1 cellular context compared by ENCODE assay signal in genomic region chrY:19743331-19743730, GRCh38.
TF ChIP-seq lines count a peak whose summit lies in the region.

No MANE protein-coding gene starts in this region.

TF ChIP-seq in HepG2, 621 proteins besides CTCF, POLR2A, EP300 and RAD21:
- TF ChIP-seq ZSCAN30 (CRISPR knock-in tag; IDR thresholded peaks at IDR 0.05): no peak
- no peak for TF ChIP-seq ZNF562 (CRISPR knock-in tag; IDR thresholded peaks at IDR 0.05; ENCODE audit: borderline replicate concordance)
- no peak for TF ChIP-seq ZNF687 (CRISPR knock-in tag; IDR thresholded peaks at IDR 0.05)
- no peak for TF ChIP-seq YEATS2 (CRISPR knock-in tag; IDR thresholded peaks at IDR 0.05; ENCODE audit: borderline replicate concordance)
- TF ChIP-seq TBX3 (IDR thresholded peaks at IDR 0.05; ENCODE audit: borderline replicate concordance): no peak
- no peak for TF ChIP-seq KLF11 (CRISPR knock-in tag; IDR thresholded peaks at IDR 0.05)
- TF ChIP-seq, protein P1, sequence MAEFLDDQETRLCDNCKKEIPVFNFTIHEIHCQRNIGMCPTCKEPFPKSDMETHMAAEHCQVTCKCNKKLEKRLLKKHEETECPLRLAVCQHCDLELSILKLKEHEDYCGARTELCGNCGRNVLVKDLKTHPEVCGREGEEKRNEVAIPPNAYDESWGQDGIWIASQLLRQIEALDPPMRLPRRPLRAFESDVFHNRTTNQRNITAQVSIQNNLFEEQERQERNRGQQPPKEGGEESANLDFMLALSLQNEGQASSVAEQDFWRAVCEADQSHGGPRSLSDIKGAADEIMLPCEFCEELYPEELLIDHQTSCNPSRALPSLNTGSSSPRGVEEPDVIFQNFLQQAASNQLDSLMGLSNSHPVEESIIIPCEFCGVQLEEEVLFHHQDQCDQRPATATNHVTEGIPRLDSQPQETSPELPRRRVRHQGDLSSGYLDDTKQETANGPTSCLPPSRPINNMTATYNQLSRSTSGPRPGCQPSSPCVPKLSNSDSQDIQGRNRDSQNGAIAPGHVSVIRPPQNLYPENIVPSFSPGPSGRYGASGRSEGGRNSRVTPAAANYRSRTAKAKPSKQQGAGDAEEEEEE (CRISPR knock-in tag; IDR thresholded peaks at IDR 0.05; ENCODE audit: borderline replicate concordance): no peak
- TF ChIP-seq ZNF260 (CRISPR knock-in tag; IDR thresholded peaks at IDR 0.05; ENCODE audit: borderline replicate concordance, low read depth): no peak
- TF ChIP-seq ZNF235 (CRISPR knock-in tag; IDR thresholded peaks at IDR 0.05; ENCODE audit: borderline replicate concordance): no peak
- no peak for TF ChIP-seq NCOA5 (CRISPR knock-in tag; IDR thresholded peaks at IDR 0.05)
- no peak for TF ChIP-seq ZNF768 (CRISPR knock-in tag; IDR thresholded peaks at IDR 0.05)
- no peak for TF ChIP-seq ZNF468 (CRISPR knock-in tag; IDR thresholded peaks at IDR 0.05)
- no peak for TF ChIP-seq ZMYM3 (CRISPR knock-in tag; IDR thresholded peaks at IDR 0.05)
- no peak for TF ChIP-seq ATF1 (CRISPR knock-in tag; IDR thresholded peaks at IDR 0.05)
- no peak for TF ChIP-seq ZEB1 (IDR thresholded peaks at IDR 0.05; ENCODE audit: insufficient replicate concordance, low read depth)
- no peak for TF ChIP-seq ZFYVE20 (CRISPR knock-in tag; IDR thresholded peaks at IDR 0.05; ENCODE audit: borderline replicate concordance, low read depth)
- no peak for TF ChIP-seq KLF13 (CRISPR knock-in tag; IDR thresholded peaks at IDR 0.05)
- TF ChIP-seq ARNTL (CRISPR knock-in tag; IDR thresholded peaks at IDR 0.05): no peak
